Comparison of ENCODE assay signal across 1 cellular context in genomic region chr20:5128886-5129285, GRCh38.
TF ChIP-seq lines count a peak whose summit lies in the region.

No MANE protein-coding gene starts in this region.

TF ChIP-seq in HepG2, 621 proteins besides CTCF, POLR2A, EP300 and RAD21 (continued from another document):
- TF ChIP-seq ZNF281 (CRISPR knock-in tag; IDR thresholded peaks at IDR 0.05; ENCODE audit: borderline replicate concordance) (no peak), IKZF5 (CRISPR knock-in tag; IDR thresholded peaks at IDR 0.05) (peak; percentile 21; the same call in 1 of the 2 replicates), NR2F6 (IDR thresholded peaks at IDR 0.05) (peak; percentile 42), NR2F6 (CRISPR knock-in tag; IDR thresholded peaks at IDR 0.05) (peak; percentile 60; the same call in 1 of the 2 replicates), FOXA3 (CRISPR knock-in tag; IDR thresholded peaks at IDR 0.05) (0 out of 2 replicates have a peak, but pooled peaks have one; percentile 5), ZMYM2 (CRISPR knock-in tag; IDR thresholded peaks at IDR 0.05) (no peak), GATAD2A (CRISPR knock-in tag; IDR thresholded peaks at IDR 0.05) (0 out of 2 replicates have a peak, but pooled peaks have one; percentile 17), RBFOX2 (IDR thresholded peaks at IDR 0.05; ENCODE audit: low read depth, low read length) (0 out of 2 replicates have a peak, but pooled peaks have one; percentile 35), ZNF619 (CRISPR knock-in tag; IDR thresholded peaks at IDR 0.05) (no peak), SP1 (IDR thresholded peaks at IDR 0.05) (no peak), SP1 (CRISPR knock-in tag; IDR thresholded peaks at IDR 0.05) (no peak), REST (IDR thresholded peaks at IDR 0.05; ENCODE audit: borderline replicate concordance in 1 of 2, low read depth in 1 of 2, low read length in 2 of 2) (peak; percentile 42 to 92), MIER2 (CRISPR knock-in tag; IDR thresholded peaks at IDR 0.05) (peak; percentile 91), HNF4A (CRISPR knock-in tag; IDR thresholded peaks at IDR 0.05) (peak; percentile 24; the same call in 1 of the 2 replicates), HMG20A (CRISPR knock-in tag; IDR thresholded peaks at IDR 0.05; ENCODE audit: borderline replicate concordance) (no peak), MXI1 (IDR thresholded peaks at IDR 0.05; ENCODE audit: borderline replicate concordance, low read depth, low read length) (no peak)
